In the genomic region with DNA sequence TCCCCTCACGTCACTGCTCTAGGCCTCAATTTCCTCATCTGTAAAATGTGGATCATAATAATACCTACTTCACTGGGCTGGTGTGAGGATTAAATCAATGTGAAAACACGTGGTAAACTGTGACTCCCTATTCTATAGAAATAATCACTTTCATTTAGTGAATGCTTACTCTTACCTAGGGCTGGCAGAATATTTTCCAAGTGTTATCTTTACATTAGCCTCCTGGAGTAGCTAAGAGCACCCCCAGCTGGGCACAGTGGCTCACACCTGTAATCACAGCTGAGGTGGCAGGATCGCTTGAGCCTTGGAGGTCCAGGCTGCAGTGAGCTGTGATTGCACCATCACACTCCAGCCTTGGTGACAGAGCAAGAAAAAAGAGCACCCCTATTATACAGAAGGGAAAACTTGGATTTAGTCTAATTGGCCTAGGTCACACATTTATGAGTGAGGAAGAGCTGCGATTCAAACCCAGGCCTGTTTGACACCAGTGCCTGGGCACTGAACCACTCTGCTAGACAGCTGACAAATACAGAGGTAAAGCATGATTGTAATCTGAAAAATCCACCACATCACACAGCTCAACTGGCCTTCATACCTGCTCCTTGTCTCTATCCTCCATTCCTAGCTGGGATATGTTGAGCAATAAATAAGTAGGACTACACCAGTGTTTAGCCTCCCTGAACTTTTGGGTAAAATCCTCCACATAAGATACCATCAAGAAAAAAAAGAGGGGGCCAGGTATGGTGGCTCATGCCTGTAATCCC, we compare ENCODE assay signal across 8 cellular contexts. TPM values are rescaled to one million over a fixed set of nuclear protein-coding genes. Genes with fewer than 3 reads are reported as not detected.
DNase-seq lines count a peak whose midpoint lies in the region; ATAC-seq, FAIRE-seq and TF ChIP-seq lines count a peak whose summit lies in the region.

No MANE protein-coding gene starts in this region.

- no peak for FAIRE-seq in GM12892 (lab: Jason Lieb, UNC)

- peak overlapping the region; percentile 83 for H3K4me3 Mint-ChIP-seq in activated CD8-positive, alpha-beta T cell treated with anti-CD3 and anti-CD28 coated beads for 36 hours
- H3K4me3 Mint-ChIP-seq in glutamatergic neuron (ENCODE audit: unreplicated experiment): peak overlapping the region; percentile 85

- peak; percentile 28 for ATAC-seq in activated CD8-positive, alpha-beta T cell treated with anti-CD3 and anti-CD28 coated beads for 36 hours

- no peak for DNase-seq in AG09309 (ENCODE audit: low read depth)
- peak; percentile 66 for DNase-seq in activated CD8-positive, alpha-beta T cell treated with anti-CD3 and anti-CD28 coated beads for 36 hours
- no peak for DNase-seq in glutamatergic neuron
- DNase-seq in stimulated activated CD8-positive, alpha-beta memory T cell treated with anti-CD3 and anti-CD28 coated beads, Interleukin-4, amount 100 ng/mL, for 48 hours: peak; percentile 42
- no peak for DNase-seq in H7
- DNase-seq in GDM1 (lab: John Stamatoyannopoulos, UW): no peak
- no peak for DNase-seq in GM12892 (ENCODE audit: insufficient read length)

- peaks cover 25% of the 10 kb centered on the region for H3K27me3 ChIP-seq in HUES6 (ENCODE audit: control insufficient read depth, insufficient read depth, low read length)
- H3K27me3 ChIP-seq in H7 (ENCODE audit: control insufficient read depth, insufficient read depth, low read length): peaks cover 17% of the 10 kb centered on the region

- H3K4me3 ChIP-seq in AG09309 (ENCODE audit: control insufficient read depth, low read depth, low read length): no peak overlapping the region
- peak overlapping the region; percentile 81 for H3K4me3 ChIP-seq in HUES6 (ENCODE audit: low read depth, low read length)
- no peak overlapping the region for H3K4me3 ChIP-seq in H7 (ENCODE audit: insufficient read depth, low read depth, low read length)

- TF ChIP-seq POLR2A in GM12892 (IDR thresholded peaks at IDR 0.05; ENCODE audit: low read depth, low read length): no peak

- no peaks in the 10 kb centered on the region for H3K27me3 Mint-ChIP-seq in activated CD8-positive, alpha-beta T cell treated with anti-CD3 and anti-CD28 coated beads for 36 hours
- H3K27me3 Mint-ChIP-seq in glutamatergic neuron (ENCODE audit: unreplicated experiment): peaks cover 3% of the 10 kb centered on the region

- H3K4me1 Mint-ChIP-seq in activated CD8-positive, alpha-beta T cell treated with anti-CD3 and anti-CD28 coated beads for 36 hours (ENCODE audit: low read depth): peaks cover 12% of the 10 kb centered on the region
- H3K4me1 Mint-ChIP-seq in glutamatergic neuron (ENCODE audit: low read depth, unreplicated experiment): peaks cover 4% of the 10 kb centered on the region

- no peak overlapping the region for H3K9ac ChIP-seq in HUES6 (ENCODE audit: low read length)

- CTCF ChIA-PET in activated CD8-positive, alpha-beta T cell treated with anti-CD3 and anti-CD28 coated beads for 36 hours (lab: Charles Lee): interaction anchor here (0.7 to 4.3 kb wide), 10 partner anchors 9 to 222 kb away, joined by 3 to 30 read pairs (median 5); a partner anchor contains a TSS

- peak overlapping the region; percentile 76 for H3K27ac Mint-ChIP-seq in activated CD8-positive, alpha-beta T cell treated with anti-CD3 and anti-CD28 coated beads for 36 hours
- no peak overlapping the region for H3K27ac Mint-ChIP-seq in glutamatergic neuron (ENCODE audit: unreplicated experiment)

- no peaks in the 10 kb centered on the region for H3K9me3 Mint-ChIP-seq in activated CD8-positive, alpha-beta T cell treated with anti-CD3 and anti-CD28 coated beads for 36 hours
- H3K9me3 Mint-ChIP-seq in glutamatergic neuron (ENCODE audit: unreplicated experiment): peaks cover 2% of the 10 kb centered on the region

- peaks cover 12% of the 10 kb centered on the region for H3K4me1 ChIP-seq in HUES6 (ENCODE audit: control insufficient read depth, insufficient read depth, low read length)

- H3K36me3 ChIP-seq in HUES6 (ENCODE audit: control insufficient read depth, insufficient read depth, low read length): no peaks in the 10 kb centered on the region
- H3K36me3 ChIP-seq in H7 (replicated peaks; ENCODE audit: control insufficient read depth, insufficient read depth, low read length): no peaks in the 10 kb centered on the region

- no peaks in the 10 kb centered on the region; the same call in 1 of the 2 replicates for H3K9me3 ChIP-seq in HUES6 (ENCODE audit: control insufficient read depth, insufficient read depth, low read depth, low read length)

- H3K27ac ChIP-seq in HUES6 (ENCODE audit: low read depth, low read length): no peak overlapping the region

- no peaks in the 10 kb centered on the region for H3K36me3 Mint-ChIP-seq in activated CD8-positive, alpha-beta T cell treated with anti-CD3 and anti-CD28 coated beads for 36 hours (ENCODE audit: low read depth)
- H3K36me3 Mint-ChIP-seq in glutamatergic neuron (ENCODE audit: unreplicated experiment): peaks cover 5% of the 10 kb centered on the region

- intact Hi-C loops in activated CD8-positive, alpha-beta T cell treated with anti-CD3 and anti-CD28 coated beads for 36 hours (cut with micrococcal nuclease): no loop called here

- TF ChIP-seq CTCF in AG09309 (IDR thresholded peaks at IDR 0.05; ENCODE audit: control insufficient read depth, insufficient read depth, low read depth, low read length, missing control alignments) (peak; percentile 25), glutamatergic neuron (IDR thresholded peaks at IDR 0.05; ENCODE audit: partially characterized antibody, unreplicated experiment) (no peak)
- TF ChIP-seq CTCF in activated CD8-positive, alpha-beta T cell treated with anti-CD3 and anti-CD28 coated beads for 36 hours (IDR thresholded peaks at IDR 0.05): peak; percentile 43

- POLR2A ChIA-PET in activated CD8-positive, alpha-beta T cell treated with anti-CD3 and anti-CD28 coated beads for 36 hours (lab: Charles Lee): interaction anchor here (1.0 to 2.1 kb wide), 6 partner anchors 43 to 224 kb away, joined by 3 to 11 read pairs (median 4); a partner anchor contains a TSS

RNA-seq across cellular contexts. Expression of a gene that starts 1.4 kb away (rescaled TPM):
- 1 to 10 TPM; 5.6 to 5.8 TPM for total RNA-seq in activated CD8-positive, alpha-beta T cell treated with anti-CD3 and anti-CD28 coated beads for 36 hours
- 4.5 TPM for total RNA-seq in glutamatergic neuron (ENCODE audit: unreplicated experiment)
- 3.8 and 6.0 TPM in 2 replicates for total RNA-seq in H7 (2014; rRNA removed; shearing (Covaris generic))
- polyA plus RNA-seq in GM12892 (2012; ENCODE audit: missing spikeins): 1.0 TPM

RNA-seq across cellular contexts. Expression of a gene that starts 43.7 kb away (rescaled TPM):
- 10 to 100 TPM; 35.4 to 38.2 TPM for total RNA-seq in activated CD8-positive, alpha-beta T cell treated with anti-CD3 and anti-CD28 coated beads for 36 hours
- total RNA-seq in glutamatergic neuron (ENCODE audit: unreplicated experiment): 30.9 TPM
- 49.9 and 57.2 TPM in 2 replicates for total RNA-seq in H7 (2014; rRNA removed; shearing (Covaris generic))
- 26.7 TPM for polyA plus RNA-seq in GM12892 (2012; ENCODE audit: missing spikeins)

RNA-seq across cellular contexts. Expression of a gene that starts 44.9 kb away (rescaled TPM):
- 10 to 100 TPM; 10.2 to 10.9 TPM for total RNA-seq in activated CD8-positive, alpha-beta T cell treated with anti-CD3 and anti-CD28 coated beads for 36 hours
- 84.1 TPM for total RNA-seq in glutamatergic neuron (ENCODE audit: unreplicated experiment)
- total RNA-seq in H7 (2014; rRNA removed; shearing (Covaris generic)): 7.5 and 17.4 TPM in 2 replicates
- polyA plus RNA-seq in GM12892 (2012; ENCODE audit: missing spikeins): 4.7 TPM

Comparison
In these comparisons a context has a peak if more than half of its experiments do, and no peak if none do; other contexts are left out.
1. DNase-seq: peak in activated CD8-positive, alpha-beta T cell treated with anti-CD3 and anti-CD28 coated beads for 36 hours (single experiment) and stimulated activated CD8-positive, alpha-beta memory T cell treated with anti-CD3 and anti-CD28 coated beads, Interleukin-4, amount 100 ng/mL, for 48 hours (single experiment); none in AG09309 (single experiment), glutamatergic neuron (single experiment), H7 (single experiment), GDM1 (single experiment) and GM12892 (single experiment).